1 cellular context compared by ENCODE assay signal in the genomic region with DNA sequence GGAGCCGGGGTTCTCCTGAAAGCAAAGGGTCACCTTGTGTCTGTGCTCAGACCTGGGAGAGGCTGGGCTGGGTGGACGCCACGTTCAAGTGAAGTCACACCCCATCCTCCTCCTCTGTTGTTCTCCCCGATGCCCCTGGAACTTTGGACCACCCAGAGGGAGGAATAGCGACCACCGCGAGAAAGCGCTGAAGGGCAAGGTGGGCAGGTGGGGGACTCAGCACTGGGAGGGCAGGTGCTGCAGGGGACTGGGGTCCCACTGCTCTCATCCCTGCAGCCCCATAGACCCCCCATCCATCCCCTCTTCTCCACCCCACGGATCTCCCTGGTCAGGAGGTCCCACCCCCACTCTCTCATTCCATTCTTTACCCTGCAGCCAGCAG.
TF ChIP-seq lines count a peak whose summit lies in the region.

No MANE protein-coding gene starts in this region.

TF ChIP-seq in A549, 52 proteins besides CTCF, POLR2A, EP300 and RAD21:
- TF ChIP-seq, protein P1, sequence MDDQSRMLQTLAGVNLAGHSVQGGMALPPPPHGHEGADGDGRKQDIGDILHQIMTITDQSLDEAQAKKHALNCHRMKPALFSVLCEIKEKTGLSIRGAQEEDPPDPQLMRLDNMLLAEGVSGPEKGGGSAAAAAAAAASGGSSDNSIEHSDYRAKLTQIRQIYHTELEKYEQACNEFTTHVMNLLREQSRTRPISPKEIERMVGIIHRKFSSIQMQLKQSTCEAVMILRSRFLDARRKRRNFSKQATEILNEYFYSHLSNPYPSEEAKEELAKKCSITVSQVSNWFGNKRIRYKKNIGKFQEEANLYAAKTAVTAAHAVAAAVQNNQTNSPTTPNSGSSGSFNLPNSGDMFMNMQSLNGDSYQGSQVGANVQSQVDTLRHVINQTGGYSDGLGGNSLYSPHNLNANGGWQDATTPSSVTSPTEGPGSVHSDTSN (IDR thresholded peaks at IDR 0.05): no peak
- TF ChIP-seq CHD2 (IDR thresholded peaks at IDR 0.05; ENCODE audit: low read length, partially characterized antibody): no peak
- no peak for TF ChIP-seq SMC3 (IDR thresholded peaks at IDR 0.05)
- no peak for TF ChIP-seq JUN (IDR thresholded peaks at IDR 0.05)
- TF ChIP-seq RARB (CRISPR knock-in tag; IDR thresholded peaks at IDR 0.05): no peak
- TF ChIP-seq TP53 (CRISPR knock-in tag; IDR thresholded peaks at IDR 0.05): no peak
- no peak for TF ChIP-seq CHD4 (IDR thresholded peaks at IDR 0.05; ENCODE audit: borderline replicate concordance)
- TF ChIP-seq POLR2AphosphoS2 (conservative IDR thresholded peaks at IDR 0.05; ENCODE audit: low read length): no peak
- no peak for TF ChIP-seq HDAC2 (IDR thresholded peaks at IDR 0.05)
- no peak for TF ChIP-seq ZFP36 (IDR thresholded peaks at IDR 0.05; ENCODE audit: borderline replicate concordance, partially characterized antibody)
- no peak for TF ChIP-seq E2F6 (IDR thresholded peaks at IDR 0.05; ENCODE audit: borderline replicate concordance, low read depth)
- TF ChIP-seq GATA3 (IDR thresholded peaks at IDR 0.05; ENCODE audit: borderline replicate concordance): no peak
- TF ChIP-seq FOXS1 (CRISPR knock-in tag; IDR thresholded peaks at IDR 0.05): no peak
- TF ChIP-seq RFX5 (IDR thresholded peaks at IDR 0.05): no peak
